25 cellular contexts compared by ENCODE assay signal in genomic region chr3:38283810-38284775, GRCh38. TPM values are rescaled to one million over a fixed set of nuclear protein-coding genes. Genes with fewer than 3 reads are reported as not detected.
DNase-seq lines count a peak whose midpoint lies in the region; ATAC-seq and TF ChIP-seq lines count a peak whose summit lies in the region.
"Had no signal": no experiment of that assay in that cellular context is flagged by ENCODE, and none has a peak within 500 bp of the region (broad histone marks: within the 10 kb centered on the region; RNA-seq: fewer than 3 reads in every experiment).

No MANE protein-coding gene starts in this region.

- no peaks in the 10 kb centered on the region for H3K9me3 ChIP-seq in right lobe of liver
- H3K9me3 ChIP-seq in sigmoid colon, result no peaks in the 10 kb centered on the region
- H3K9me3 ChIP-seq: vagina had no signal

- no peak overlapping the region for H2AK5ac ChIP-seq in mesendoderm (ENCODE audit: low read length)

- no peak overlapping the region for H3K4me3 ChIP-seq in AG04449 (ENCODE audit: low read depth, low read length)
- H3K4me3 ChIP-seq in HFF-Myc (replicated peaks; ENCODE audit: low read depth, low read length), result no peak overlapping the region
- no peak overlapping the region for H3K4me3 ChIP-seq in choroid plexus epithelial cell (ENCODE audit: low read depth, low read length)
- no peak overlapping the region for H3K4me3 ChIP-seq in mesendoderm (ENCODE audit: low read length)
- no peak overlapping the region for H3K4me3 ChIP-seq in right lobe of liver
- H3K4me3 ChIP-seq in sigmoid colon, result no peak overlapping the region
- H3K4me3 ChIP-seq: vagina had no signal

- no peak overlapping the region for H2BK15ac ChIP-seq in mesendoderm (replicated peaks; ENCODE audit: low read depth)

- no peak overlapping the region for H2BK5ac ChIP-seq in mesendoderm (ENCODE audit: low read length)

- H3K27me3 ChIP-seq in mesendoderm (ENCODE audit: insufficient read depth, low read length, poor library complexity) (no peaks in the 10 kb centered on the region), right lobe of liver (no peaks in the 10 kb centered on the region), sigmoid colon (no peaks in the 10 kb centered on the region)
- H3K27me3 ChIP-seq: vagina had no signal

- H3K4me1 ChIP-seq in mesendoderm (ENCODE audit: control insufficient read depth, low read depth, low read length) (peaks cover 2% of the 10 kb centered on the region), right lobe of liver (no peaks in the 10 kb centered on the region), sigmoid colon (no peaks in the 10 kb centered on the region)
- H3K4me1 ChIP-seq: vagina had no signal

- no peak overlapping the region for H3K4me2 ChIP-seq in mesendoderm (ENCODE audit: low read length)

- TF ChIP-seq CTCF in AG04449 (IDR thresholded peaks at IDR 0.05; ENCODE audit: insufficient read depth, low read length, missing control alignments), result no peak
- no peak for TF ChIP-seq CTCF in HFF-Myc (IDR thresholded peaks at IDR 0.05; ENCODE audit: low read depth, low read length, missing control alignments)
- no peak for TF ChIP-seq CTCF in choroid plexus epithelial cell (conservative IDR thresholded peaks at IDR 0.05; ENCODE audit: low read depth, low read length)
- no peak for TF ChIP-seq CTCF in right lobe of liver (IDR thresholded peaks at IDR 0.05)
- TF ChIP-seq CTCF in sigmoid colon (IDR thresholded peaks at IDR 0.05), result no peak

- DNase-seq in AG04449 (ENCODE audit: low read depth, low spot score), result peak; percentile 24
- DNase-seq in HFF-Myc (ENCODE audit: extremely low read depth, low read depth), result peak; percentile 52
- peak; percentile 45 for DNase-seq in choroid plexus epithelial cell (ENCODE audit: low read depth)
- no peak for DNase-seq in mesendoderm
- no peak for DNase-seq in right lobe of liver
- no peak for DNase-seq in GOT3 (lab: John Stamatoyannopoulos, UW)
- DNase-seq in sigmoid colon, result no peak
- DNase-seq: activated CD4-positive, alpha-beta T cell treated with anti-CD3 and anti-CD28 coated beads, Interleukin-2, amount 10 ng/mL, durations not matched to agents 7 days and 5 days; activated gamma-delta T cell treated with Interleukin-2 at 50 U/mL for 16 hours; activated T-cell treated with anti-CD3 and anti-CD28 coated beads for 4 hours; CD4-positive, alpha-beta memory T cell; DMS153; endodermal cell; mesenchymal stem cell; naive thymus-derived CD8-positive, alpha-beta T cell; NCI-H1105 treated with DMSO at 0.1 percent for 48 hours; NCI-H2171; Right ventricle myocardium superior; stimulated activated CD4-positive, alpha-beta T cell treated with anti-CD3 and anti-CD28 coated beads, Interleukin-4, amount 100 ng/mL, for 4 hours; T-helper 1 cell had no signal

- H2BK120ac ChIP-seq in mesendoderm (ENCODE audit: low read depth, low read length), result no peak overlapping the region

- H3K36me3 ChIP-seq in mesendoderm (ENCODE audit: control insufficient read depth, insufficient read depth, low read length) (no peaks in the 10 kb centered on the region), right lobe of liver (no peaks in the 10 kb centered on the region), sigmoid colon (no peaks in the 10 kb centered on the region)
- H3K36me3 ChIP-seq: vagina had no signal

- intact Hi-C loops in right lobe of liver (cut with DNase I) (no loop called here), sigmoid colon (cut with DNase I) (no loop called here)

- no peak overlapping the region for H3K18ac ChIP-seq in mesendoderm (ENCODE audit: low read length)

- no peak overlapping the region for H4K8ac ChIP-seq in mesendoderm (ENCODE audit: low read depth, low read length)

- no peak overlapping the region for H3K4ac ChIP-seq in mesendoderm (ENCODE audit: low read depth, low read length)

- ATAC-seq in HG03280 (IDR thresholded peaks at IDR 0.05; ENCODE audit: unreplicated experiment) (no peak), right lobe of liver (no peak)
- ATAC-seq: naive thymus-derived CD8-positive, alpha-beta T cell had no signal

- peak overlapping the region; percentile 42 for H3K56ac ChIP-seq in mesendoderm (ENCODE audit: low read length)

- no peak overlapping the region for H3K27ac ChIP-seq in mesendoderm (ENCODE audit: low read depth, low read length)
- no peak overlapping the region for H3K27ac ChIP-seq in right lobe of liver
- H3K27ac ChIP-seq in sigmoid colon, result no peak overlapping the region
- H3K27ac ChIP-seq: vagina had no signal

- no peaks in the 10 kb centered on the region for H3K79me1 ChIP-seq in mesendoderm (ENCODE audit: low read length)

- no peak for TF ChIP-seq EP300 in sigmoid colon (IDR thresholded peaks at IDR 0.05)

- POLR2A ChIA-PET in AG04449 (lab: Yijun Ruan, JAX), result no interaction called here

- CTCF ChIA-PET in AG04449 (lab: Yijun Ruan, JAX), result no interaction called here

- no peak overlapping the region for H3K23ac ChIP-seq in mesendoderm (ENCODE audit: low read length)

- no CpG with 5 or more reads among the region's 16 CpGs for WGBS in mesendoderm (ENCODE audit: extremely low coverage, insufficient coverage, low lambda C conversion rate)
- 83% methylated on average over 7 of the region's 16 CpGs for WGBS in right lobe of liver (ENCODE audit: insufficient coverage, low coverage, low lambda C conversion rate, missing lambda C conversion rate)
- 91 to 93% methylated on average over 16 of the region's 16 CpGs for WGBS in sigmoid colon, 2 donors

- H3K79me2 ChIP-seq in mesendoderm (ENCODE audit: control insufficient read depth, insufficient read depth, low read length), result no peaks in the 10 kb centered on the region

- H4K5ac ChIP-seq in mesendoderm (ENCODE audit: low read length), result no peak overlapping the region

- no peak overlapping the region for H3K9ac ChIP-seq in mesendoderm (ENCODE audit: low read length)

- TF ChIP-seq POLR2A in right lobe of liver (IDR thresholded peaks at IDR 0.05), result no peak
- TF ChIP-seq POLR2A in sigmoid colon (IDR thresholded peaks at IDR 0.05), result no peak

RNA-seq across cellular contexts. Expression of gene SLC22A14, which starts 2.0 kb away (rescaled TPM):
- 0.03 TPM for polyA plus RNA-seq in mesendoderm (2013, experiment 1 of 2)
- polyA plus RNA-seq in mesendoderm (2013, experiment 2 of 2), result not detected
- under 1 TPM in 3 of 6 experiments, not detected in 3; 0.12 to 0.29 (median 0.12) TPM for total RNA-seq in right lobe of liver
- total RNA-seq in sigmoid colon, result not detected
- under 1 TPM in 1 of 3 donors, not detected in 2; 0.09 TPM for polyA plus RNA-seq in sigmoid colon
- total RNA-seq: A172; activated CD4-positive, alpha-beta T cell treated with anti-CD3 and anti-CD28 coated beads, Interleukin-2, amount 10 ng/mL, durations not matched to agents 7 days and 5 days; CD4-positive, alpha-beta memory T cell; Right ventricle myocardium superior; subcutaneous adipose tissue had no signal
- polyA plus RNA-seq: naive thymus-derived CD8-positive, alpha-beta T cell had no signal

RNA-seq across cellular contexts. Expression of gene SLC22A13, which starts 18.5 kb away (rescaled TPM):
- 0.07 TPM for polyA plus RNA-seq in mesendoderm (2013, experiment 1 of 2)
- 0.03 TPM for polyA plus RNA-seq in mesendoderm (2013, experiment 2 of 2)
- total RNA-seq in right lobe of liver (under 1 TPM in 3 of 6 experiments, not detected in 3; 0.16 to 0.35 (median 0.22) TPM), sigmoid colon (1 to 10 TPM in 1 of 4 donors, not detected in 3; 2.1 TPM)
- under 1 TPM in 1 of 3 donors, not detected in 2; 0.17 TPM for polyA plus RNA-seq in sigmoid colon
- total RNA-seq: A172, kidney epithelial cell, Right ventricle myocardium superior, vagina had no signal

Comparison
In these comparisons a context has a peak if more than half of its experiments do, and no peak if none do; other contexts are left out.
1. DNase-seq: peak in AG04449 (single experiment), HFF-Myc (single experiment) and choroid plexus epithelial cell (single experiment); none in mesendoderm (single experiment), right lobe of liver (0 of 3), GOT3 (single experiment) and sigmoid colon (single experiment).